ENCODE assay signal across 12 cellular contexts in the genomic region with DNA sequence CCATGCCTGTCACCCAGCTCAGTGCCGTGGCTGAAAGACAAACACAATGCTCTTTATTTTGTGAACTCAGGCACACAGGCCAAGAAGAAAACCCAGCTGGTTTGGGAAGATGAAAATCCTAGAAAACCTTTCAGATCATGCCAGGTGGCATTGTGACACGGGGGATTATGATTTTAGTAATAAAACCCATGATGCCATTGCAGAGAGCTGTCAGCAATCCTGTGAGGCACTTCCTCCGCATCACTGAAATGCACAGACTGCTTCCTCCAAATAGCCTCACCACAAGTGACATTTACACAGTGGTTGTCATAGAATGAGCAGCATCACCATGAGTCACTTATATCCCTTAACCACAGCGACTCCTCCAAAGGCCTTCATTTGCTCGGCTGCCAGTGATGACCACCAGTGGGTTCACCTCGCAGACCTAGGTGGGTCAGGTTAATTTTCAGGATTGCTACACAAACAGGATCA.
DNase-seq lines count a peak whose midpoint lies in the region; ATAC-seq and TF ChIP-seq lines count a peak whose summit lies in the region.
"Had no signal": no experiment of that assay in that cellular context is flagged by ENCODE, and none has a peak within 500 bp of the region (broad histone marks: within the 10 kb centered on the region; RNA-seq: fewer than 3 reads in every experiment).

No MANE protein-coding gene starts in this region.

- H3K36me3 Mint-ChIP-seq in stimulated activated effector memory CD8-positive, alpha-beta T cell treated with anti-CD3 and anti-CD28 coated beads, Interleukin-12 subunit alpha, Interleukin-12 subunit beta, amount 100 ng/mL, for 72 hours: peaks cover 12% of the 10 kb centered on the region

- no peak overlapping the region for H3K4me3 ChIP-seq in WERI-Rb-1 (ENCODE audit: low read depth, low read length)
- H3K4me3 ChIP-seq: heart left ventricle had no signal

- no peak overlapping the region for H3K27ac ChIP-seq in epithelial cell of prostate
- no peak overlapping the region for H3K27ac ChIP-seq in WERI-Rb-1
- H3K27ac ChIP-seq: 22Rv1, heart left ventricle had no signal

- no peak overlapping the region for H3K4me3 Mint-ChIP-seq in stimulated activated effector memory CD8-positive, alpha-beta T cell treated with anti-CD3 and anti-CD28 coated beads, Interleukin-12 subunit alpha, Interleukin-12 subunit beta, amount 100 ng/mL, for 72 hours

- no peaks in the 10 kb centered on the region for H3K9me3 Mint-ChIP-seq in stimulated activated effector memory CD8-positive, alpha-beta T cell treated with anti-CD3 and anti-CD28 coated beads, Interleukin-12 subunit alpha, Interleukin-12 subunit beta, amount 100 ng/mL, for 72 hours

- no peaks in the 10 kb centered on the region for H3K27me3 ChIP-seq in WERI-Rb-1 (ENCODE audit: insufficient read depth, low read depth, severe bottlenecking)
- H3K27me3 ChIP-seq: heart left ventricle had no signal

- no peaks in the 10 kb centered on the region for H3K9me3 ChIP-seq in WERI-Rb-1 (ENCODE audit: severe bottlenecking)
- H3K9me3 ChIP-seq: heart left ventricle had no signal

- H3K27ac Mint-ChIP-seq in stimulated activated effector memory CD8-positive, alpha-beta T cell treated with anti-CD3 and anti-CD28 coated beads, Interleukin-12 subunit alpha, Interleukin-12 subunit beta, amount 100 ng/mL, for 72 hours: no peak overlapping the region

- peak; percentile 99 for ATAC-seq in stimulated activated effector memory CD8-positive, alpha-beta T cell treated with anti-CD3 and anti-CD28 coated beads, Interleukin-12 subunit alpha, Interleukin-12 subunit beta, amount 100 ng/mL, for 72 hours
- ATAC-seq: heart left ventricle, right cardiac atrium had no signal

- TF ChIP-seq CTCF in WERI-Rb-1 (IDR thresholded peaks at IDR 0.05; ENCODE audit: low read depth, low read length): no peak

- DNase-seq in NCI-H2171 treated with DMSO at 0.1 percent for 48 hours (lab: John Stamatoyannopoulos, UW) (peak; percentile 40), NCI-H2171 (lab: John Stamatoyannopoulos, UW) (no peak), SIG-M5 (lab: John Stamatoyannopoulos, UW) (peak; percentile 67), epithelial cell of prostate (ENCODE audit: low read depth, low spot score) (peak; percentile 29), DMS79 (lab: John Stamatoyannopoulos, UW) (no peak), WERI-Rb-1 (no peak), NCI-H345 treated with DMSO at 0.1 percent for 48 hours (lab: John Stamatoyannopoulos, UW; ENCODE audit: unreplicated experiment) (no peak)
- no peak for DNase-seq in stimulated activated effector memory CD8-positive, alpha-beta T cell treated with anti-CD3 and anti-CD28 coated beads, Interleukin-12 subunit alpha, Interleukin-12 subunit beta, amount 100 ng/mL, for 72 hours (ENCODE audit: low spot score in 2 of 2)
- DNase-seq: heart left ventricle, NCI-H510A treated with DMSO at 0.1 percent for 48 hours had no signal

- peaks cover 2% of the 10 kb centered on the region; the same call in 1 of the 2 replicates for H3K36me3 ChIP-seq in WERI-Rb-1

- H3K4me1 Mint-ChIP-seq in stimulated activated effector memory CD8-positive, alpha-beta T cell treated with anti-CD3 and anti-CD28 coated beads, Interleukin-12 subunit alpha, Interleukin-12 subunit beta, amount 100 ng/mL, for 72 hours: peaks cover 8% of the 10 kb centered on the region

Comparison
In these comparisons a context has a peak if more than half of its experiments do, and no peak if none do; other contexts are left out.
1. DNase-seq: peak in NCI-H2171 treated with DMSO at 0.1 percent for 48 hours (single experiment), SIG-M5 (single experiment) and epithelial cell of prostate (single experiment); none in NCI-H2171 (single experiment), stimulated activated effector memory CD8-positive, alpha-beta T cell treated with anti-CD3 and anti-CD28 coated beads, Interleukin-12 subunit alpha, Interleukin-12 subunit beta, amount 100 ng/mL, for 72 hours (0 of 2), DMS79 (single experiment), WERI-Rb-1 (single experiment) and NCI-H345 treated with DMSO at 0.1 percent for 48 hours (single experiment).